In the genomic region with DNA sequence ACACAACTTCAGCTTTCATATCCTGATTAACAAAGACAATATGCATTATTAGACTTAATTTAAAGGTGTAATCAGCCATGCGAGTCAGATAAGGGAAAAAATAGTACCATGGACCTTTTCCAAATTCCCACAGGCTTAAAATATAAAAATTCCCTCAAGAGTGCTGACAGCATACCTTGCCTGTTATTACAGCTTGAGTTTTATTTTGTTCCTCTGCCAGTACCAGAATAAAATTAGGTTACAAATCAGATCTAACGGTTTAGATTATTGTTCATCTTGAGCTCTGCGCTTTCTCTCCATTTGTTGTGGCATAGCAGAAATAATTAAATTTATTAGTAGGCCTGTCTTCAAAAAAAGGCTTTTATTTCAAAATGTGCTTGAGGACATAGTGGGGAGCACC, we compare ENCODE assay signal across 1 cellular context.
TF ChIP-seq lines count a peak whose summit lies in the region.

No MANE protein-coding gene starts in this region.

TF ChIP-seq in GM23338, 12 proteins besides CTCF, POLR2A, EP300 and RAD21 (continued from another document):
- TF ChIP-seq, protein P1, sequence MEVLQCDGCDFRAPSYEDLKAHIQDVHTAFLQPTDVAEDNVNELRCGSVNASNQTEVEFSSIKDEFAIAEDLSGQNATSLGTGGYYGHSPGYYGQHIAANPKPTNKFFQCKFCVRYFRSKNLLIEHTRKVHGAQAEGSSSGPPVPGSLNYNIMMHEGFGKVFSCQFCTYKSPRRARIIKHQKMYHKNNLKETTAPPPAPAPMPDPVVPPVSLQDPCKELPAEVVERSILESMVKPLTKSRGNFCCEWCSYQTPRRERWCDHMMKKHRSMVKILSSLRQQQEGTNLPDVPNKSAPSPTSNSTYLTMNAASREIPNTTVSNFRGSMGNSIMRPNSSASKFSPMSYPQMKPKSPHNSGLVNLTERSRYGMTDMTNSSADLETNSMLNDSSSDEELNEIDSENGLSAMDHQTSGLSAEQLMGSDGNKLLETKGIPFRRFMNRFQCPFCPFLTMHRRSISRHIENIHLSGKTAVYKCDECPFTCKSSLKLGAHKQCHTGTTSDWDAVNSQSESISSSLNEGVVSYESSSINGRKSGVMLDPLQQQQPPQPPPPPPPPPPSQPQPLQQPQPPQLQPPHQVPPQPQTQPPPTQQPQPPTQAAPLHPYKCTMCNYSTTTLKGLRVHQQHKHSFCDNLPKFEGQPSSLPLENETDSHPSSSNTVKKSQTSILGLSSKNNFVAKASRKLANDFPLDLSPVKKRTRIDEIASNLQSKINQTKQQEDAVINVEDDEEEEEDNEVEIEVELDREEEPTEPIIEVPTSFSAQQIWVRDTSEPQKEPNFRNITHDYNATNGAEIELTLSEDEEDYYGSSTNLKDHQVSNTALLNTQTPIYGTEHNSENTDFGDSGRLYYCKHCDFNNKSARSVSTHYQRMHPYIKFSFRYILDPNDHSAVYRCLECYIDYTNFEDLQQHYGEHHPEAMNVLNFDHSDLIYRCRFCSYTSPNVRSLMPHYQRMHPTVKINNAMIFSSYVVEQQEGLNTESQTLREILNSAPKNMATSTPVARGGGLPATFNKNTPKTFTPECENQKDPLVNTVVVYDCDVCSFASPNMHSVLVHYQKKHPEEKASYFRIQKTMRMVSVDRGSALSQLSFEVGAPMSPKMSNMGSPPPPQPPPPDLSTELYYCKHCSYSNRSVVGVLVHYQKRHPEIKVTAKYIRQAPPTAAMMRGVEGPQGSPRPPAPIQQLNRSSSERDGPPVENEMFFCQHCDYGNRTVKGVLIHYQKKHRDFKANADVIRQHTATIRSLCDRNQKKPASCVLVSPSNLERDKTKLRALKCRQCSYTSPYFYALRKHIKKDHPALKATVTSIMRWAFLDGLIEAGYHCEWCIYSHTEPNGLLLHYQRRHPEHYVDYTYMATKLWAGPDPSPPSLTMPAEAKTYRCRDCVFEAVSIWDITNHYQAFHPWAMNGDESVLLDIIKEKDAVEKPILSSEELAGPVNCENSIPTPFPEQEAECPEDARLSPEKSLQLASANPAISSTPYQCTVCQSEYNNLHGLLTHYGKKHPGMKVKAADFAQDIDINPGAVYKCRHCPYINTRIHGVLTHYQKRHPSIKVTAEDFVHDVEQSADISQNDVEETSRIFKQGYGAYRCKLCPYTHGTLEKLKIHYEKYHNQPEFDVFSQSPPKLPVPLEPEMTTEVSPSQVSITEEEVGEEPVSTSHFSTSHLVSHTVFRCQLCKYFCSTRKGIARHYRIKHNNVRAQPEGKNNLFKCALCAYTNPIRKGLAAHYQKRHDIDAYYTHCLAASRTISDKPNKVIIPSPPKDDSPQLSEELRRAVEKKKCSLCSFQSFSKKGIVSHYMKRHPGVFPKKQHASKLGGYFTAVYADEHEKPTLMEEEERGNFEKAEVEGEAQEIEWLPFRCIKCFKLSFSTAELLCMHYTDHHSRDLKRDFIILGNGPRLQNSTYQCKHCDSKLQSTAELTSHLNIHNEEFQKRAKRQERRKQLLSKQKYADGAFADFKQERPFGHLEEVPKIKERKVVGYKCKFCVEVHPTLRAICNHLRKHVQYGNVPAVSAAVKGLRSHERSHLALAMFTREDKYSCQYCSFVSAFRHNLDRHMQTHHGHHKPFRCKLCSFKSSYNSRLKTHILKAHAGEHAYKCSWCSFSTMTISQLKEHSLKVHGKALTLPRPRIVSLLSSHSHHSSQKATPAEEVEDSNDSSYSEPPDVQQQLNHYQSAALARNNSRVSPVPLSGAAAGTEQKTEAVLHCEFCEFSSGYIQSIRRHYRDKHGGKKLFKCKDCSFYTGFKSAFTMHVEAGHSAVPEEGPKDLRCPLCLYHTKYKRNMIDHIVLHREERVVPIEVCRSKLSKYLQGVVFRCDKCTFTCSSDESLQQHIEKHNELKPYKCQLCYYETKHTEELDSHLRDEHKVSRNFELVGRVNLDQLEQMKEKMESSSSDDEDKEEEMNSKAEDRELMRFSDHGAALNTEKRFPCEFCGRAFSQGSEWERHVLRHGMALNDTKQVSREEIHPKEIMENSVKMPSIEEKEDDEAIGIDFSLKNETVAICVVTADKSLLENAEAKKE (CRISPR knock-in tag; IDR thresholded peaks at IDR 0.05) = no peak
- TF ChIP-seq POLR2AphosphoS5 (IDR thresholded peaks at IDR 0.05; ENCODE audit: low read depth) = no peak
- TF ChIP-seq STAT1 (IDR thresholded peaks at IDR 0.05; ENCODE audit: unreplicated experiment) = no peak
- TF ChIP-seq NANOG (IDR thresholded peaks at IDR 0.05; ENCODE audit: borderline replicate concordance) = no peak
- no peak for TF ChIP-seq ZNF331 (CRISPR knock-in tag; IDR thresholded peaks at IDR 0.05; ENCODE audit: low read depth)
- TF ChIP-seq ZNF114 (CRISPR knock-in tag; IDR thresholded peaks at IDR 0.05) = no peak
- TF ChIP-seq JUNB (IDR thresholded peaks at IDR 0.05; ENCODE audit: unreplicated experiment) = no peak
